Comparison of ENCODE assay signal across 8 cellular contexts in the genomic region with DNA sequence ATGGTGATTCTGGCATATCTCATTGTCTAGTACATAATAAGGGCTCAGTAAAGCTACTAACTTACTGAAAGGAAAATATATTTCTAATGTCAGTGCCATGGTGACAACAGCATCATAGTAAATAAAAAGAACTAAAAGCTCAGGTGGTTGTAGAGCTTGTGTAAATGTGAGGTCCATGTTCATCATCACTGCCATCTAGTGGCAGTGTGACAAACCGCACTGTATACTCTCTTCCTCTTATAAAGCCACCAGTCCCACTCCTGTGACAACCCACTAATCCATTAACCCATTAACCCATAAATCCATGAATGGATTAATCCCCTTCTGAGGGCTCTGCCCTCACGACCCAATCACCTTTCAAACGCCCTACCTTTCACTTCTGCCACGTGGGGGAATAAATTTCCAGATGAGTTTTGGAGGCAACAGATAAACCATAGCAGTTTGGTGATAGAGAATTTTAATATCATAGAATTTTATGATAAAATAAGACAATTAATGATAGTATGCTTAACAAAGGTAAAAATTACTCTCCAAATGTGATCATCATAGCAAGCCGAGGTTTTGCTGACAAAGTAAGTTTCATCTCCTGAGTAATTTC.
DNase-seq lines count a peak whose midpoint lies in the region; ATAC-seq, FAIRE-seq and TF ChIP-seq lines count a peak whose summit lies in the region.

No MANE protein-coding gene starts in this region.

- H3K9me3 Mint-ChIP-seq in activated naive CD8-positive, alpha-beta T cell treated with anti-CD3 and anti-CD28 coated beads, Interleukin-2, amount 10 ng/mL, durations not matched to agents 7 days and 5 days: no peaks in the 10 kb centered on the region
- H3K9me3 Mint-ChIP-seq in activated naive CD8-positive, alpha-beta T cell treated with anti-CD3 and anti-CD28 coated beads for 36 hours: peaks cover 2% of the 10 kb centered on the region
- H3K9me3 Mint-ChIP-seq in MCF 10A (ENCODE audit: unreplicated experiment): no peaks in the 10 kb centered on the region

- H3K27ac ChIP-seq in RWPE1: no peak overlapping the region

- no peak overlapping the region for H3K27ac Mint-ChIP-seq in activated naive CD8-positive, alpha-beta T cell treated with anti-CD3 and anti-CD28 coated beads, Interleukin-2, amount 10 ng/mL, durations not matched to agents 7 days and 5 days
- H3K27ac Mint-ChIP-seq in activated naive CD8-positive, alpha-beta T cell treated with anti-CD3 and anti-CD28 coated beads for 36 hours: no peak overlapping the region
- no peak overlapping the region for H3K27ac Mint-ChIP-seq in MCF 10A (ENCODE audit: low read depth, unreplicated experiment)

- TF ChIP-seq POLR2A in H54 (IDR thresholded peaks at IDR 0.05; ENCODE audit: low read depth, low read length): no peak

- no peak for DNase-seq in activated naive CD8-positive, alpha-beta T cell treated with anti-CD3 and anti-CD28 coated beads, Interleukin-2, amount 10 ng/mL, durations not matched to agents 7 days and 5 days
- no peak for DNase-seq in activated naive CD8-positive, alpha-beta T cell treated with anti-CD3 and anti-CD28 coated beads for 36 hours
- DNase-seq in H54 (ENCODE audit: insufficient read length, low spot score): no peak
- peak; percentile 51 for DNase-seq in KG1 (lab: John Stamatoyannopoulos, UW)
- peak; percentile 21 for DNase-seq in RWPE1 (ENCODE audit: low spot score)
- DNase-seq in MCF 10A (ENCODE audit: unreplicated experiment): peak; percentile 46
- DNase-seq in islet precursor cell: peak; percentile 63
- peak; percentile 1 for DNase-seq in stimulated activated CD8-positive, alpha-beta memory T cell treated with anti-CD3 and anti-CD28 coated beads, Interleukin-15, amount 100 ng/mL, for 24 hours (ENCODE audit: low read depth)

- H3K36me3 Mint-ChIP-seq in activated naive CD8-positive, alpha-beta T cell treated with anti-CD3 and anti-CD28 coated beads, Interleukin-2, amount 10 ng/mL, durations not matched to agents 7 days and 5 days: no peaks in the 10 kb centered on the region
- H3K36me3 Mint-ChIP-seq in activated naive CD8-positive, alpha-beta T cell treated with anti-CD3 and anti-CD28 coated beads for 36 hours: no peaks in the 10 kb centered on the region
- no peaks in the 10 kb centered on the region for H3K36me3 Mint-ChIP-seq in MCF 10A (ENCODE audit: insufficient read depth, unreplicated experiment)

- no TSS peak for BruUV-seq in MCF 10A (replicated peaks; lab: Mats Ljungman, UMichigan)

- peak; percentile 36 for FAIRE-seq in H54 (lab: Jason Lieb, UNC)

- POLR2A ChIA-PET in activated naive CD8-positive, alpha-beta T cell treated with anti-CD3 and anti-CD28 coated beads, Interleukin-2, amount 10 ng/mL, durations not matched to agents 7 days and 5 days (lab: Charles Lee): no interaction called here
- POLR2A ChIA-PET in RWPE1 (lab: Yijun Ruan, JAX; ENCODE audit: low non-redundant PET): no interaction called here
- POLR2A ChIA-PET in MCF 10A (lab: Yijun Ruan, JAX): interaction anchor here (0.9 kb wide), 1 partner anchor 217 kb away, joined by 4 read pairs; no protein-coding TSS in a partner anchor

- no peaks in the 10 kb centered on the region for H3K4me1 Mint-ChIP-seq in activated naive CD8-positive, alpha-beta T cell treated with anti-CD3 and anti-CD28 coated beads, Interleukin-2, amount 10 ng/mL, durations not matched to agents 7 days and 5 days
- H3K4me1 Mint-ChIP-seq in activated naive CD8-positive, alpha-beta T cell treated with anti-CD3 and anti-CD28 coated beads for 36 hours: no peaks in the 10 kb centered on the region
- peaks cover 6% of the 10 kb centered on the region for H3K4me1 Mint-ChIP-seq in MCF 10A (ENCODE audit: insufficient read depth, unreplicated experiment)

- H3K27me3 Mint-ChIP-seq in activated naive CD8-positive, alpha-beta T cell treated with anti-CD3 and anti-CD28 coated beads, Interleukin-2, amount 10 ng/mL, durations not matched to agents 7 days and 5 days: peaks cover 4% of the 10 kb centered on the region
- peaks cover 14% of the 10 kb centered on the region for H3K27me3 Mint-ChIP-seq in activated naive CD8-positive, alpha-beta T cell treated with anti-CD3 and anti-CD28 coated beads for 36 hours
- H3K27me3 Mint-ChIP-seq in MCF 10A (ENCODE audit: insufficient read depth, unreplicated experiment): no peaks in the 10 kb centered on the region

- intact Hi-C loops in MCF 10A (cut with micrococcal nuclease): loop anchor here (1.0 to 5.0 kb wide), 2 partner anchors 157 to 219 kb away; no protein-coding TSS in a partner anchor

- H3K4me3 Mint-ChIP-seq in activated naive CD8-positive, alpha-beta T cell treated with anti-CD3 and anti-CD28 coated beads, Interleukin-2, amount 10 ng/mL, durations not matched to agents 7 days and 5 days: no peak overlapping the region
- no peak overlapping the region for H3K4me3 Mint-ChIP-seq in activated naive CD8-positive, alpha-beta T cell treated with anti-CD3 and anti-CD28 coated beads for 36 hours
- no peak overlapping the region for H3K4me3 Mint-ChIP-seq in MCF 10A (ENCODE audit: unreplicated experiment)

- CTCF ChIA-PET in RWPE1 (lab: Yijun Ruan, JAX): interaction anchor here (0.6 to 0.7 kb wide), 4 partner anchors 120 to 1346 kb away, joined by 3 to 4 read pairs (median 3); no protein-coding TSS in a partner anchor
- CTCF ChIA-PET in MCF 10A (lab: Yijun Ruan, JAX): interaction anchor here (0.5 to 1.1 kb wide), 15 partner anchors 8 to 301 kb away, joined by 3 to 5 read pairs (median 3); no protein-coding TSS in a partner anchor

- TF ChIP-seq CTCF in RWPE1 (conservative IDR thresholded peaks at IDR 0.05; ENCODE audit: low read depth) (peak; percentile 87), MCF 10A (IDR thresholded peaks at IDR 0.05; ENCODE audit: unreplicated experiment) (peak; percentile 72)

- ATAC-seq in activated naive CD8-positive, alpha-beta T cell treated with anti-CD3 and anti-CD28 coated beads, Interleukin-2, amount 10 ng/mL, durations not matched to agents 7 days and 5 days (ENCODE audit: low read depth): peak; percentile 45

Comparison
In these comparisons a context has a peak if more than half of its experiments do, and no peak if none do; other contexts are left out.
1. DNase-seq: peak in KG1 (single experiment), RWPE1 (single experiment), MCF 10A (single experiment), islet precursor cell (single experiment) and stimulated activated CD8-positive, alpha-beta memory T cell treated with anti-CD3 and anti-CD28 coated beads, Interleukin-15, amount 100 ng/mL, for 24 hours (single experiment); none in activated naive CD8-positive, alpha-beta T cell treated with anti-CD3 and anti-CD28 coated beads, Interleukin-2, amount 10 ng/mL, durations not matched to agents 7 days and 5 days (single experiment), activated naive CD8-positive, alpha-beta T cell treated with anti-CD3 and anti-CD28 coated beads for 36 hours (single experiment) and H54 (single experiment).